In the genomic region with DNA sequence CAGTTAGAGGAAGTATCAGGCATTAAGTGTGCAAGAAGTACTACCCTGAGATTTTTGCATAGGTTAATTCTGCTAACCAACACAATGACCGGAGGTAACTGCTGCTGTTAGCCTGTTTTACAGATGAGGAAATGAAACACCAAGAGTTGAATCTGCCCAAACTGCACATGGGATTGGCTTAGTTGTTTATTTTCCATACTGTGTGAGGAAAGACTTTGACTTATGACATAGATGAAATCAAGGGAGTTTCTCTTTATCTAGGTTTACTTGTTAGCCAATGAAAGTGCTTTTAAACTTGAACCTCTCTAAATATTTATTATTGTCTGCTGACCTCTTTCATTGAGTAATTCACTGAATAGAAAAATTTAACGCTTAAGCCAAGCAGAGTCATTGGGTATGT, we compare ENCODE assay signal across 15 cellular contexts. TPM values are rescaled to one million over a fixed set of nuclear protein-coding genes. Genes with fewer than 3 reads are reported as not detected.
A peak's percentile ranks its signal among the peaks of the same experiment; 100 is the strongest.
DNase-seq lines count a peak whose midpoint lies in the region; ATAC-seq and TF ChIP-seq lines count a peak whose summit lies in the region.
"Had no signal": no experiment of that assay in that cellular context is flagged by ENCODE, and none has a peak within 500 bp of the region (broad histone marks: within the 10 kb centered on the region; RNA-seq: fewer than 3 reads in every experiment).

No MANE protein-coding gene starts in this region.

- intact Hi-C loops in upper lobe of right lung (cut with DNase I) (no loop called here), spleen (cut with DNase I; ENCODE audit: low total_unique reads) (no loop called here)

- H3K36me3 ChIP-seq in Karpas-422 (ENCODE audit: insufficient read depth, low read length): no peaks in the 10 kb centered on the region; the same call in 1 of the 2 replicates
- no peaks in the 10 kb centered on the region for H3K36me3 ChIP-seq in upper lobe of right lung
- no peaks in the 10 kb centered on the region for H3K36me3 ChIP-seq in spleen
- H3K36me3 ChIP-seq: gastroesophageal sphincter, suprapubic skin had no signal

- H3K9me3 ChIP-seq in Karpas-422 (ENCODE audit: low read length) (peaks cover 6% of the 10 kb centered on the region; the same call in 1 of the 2 replicates), upper lobe of right lung (no peaks in the 10 kb centered on the region), spleen (no peaks in the 10 kb centered on the region)
- H3K9me3 ChIP-seq: gastroesophageal sphincter, suprapubic skin had no signal

- H3K4me1 ChIP-seq in Karpas-422 (ENCODE audit: low read length) (peaks cover 67% of the 10 kb centered on the region), upper lobe of right lung (peaks cover 4% of the 10 kb centered on the region), spleen (peaks cover 0 to 8% (median 0%) of the 10 kb centered on the region in 6 donors)
- H3K4me1 ChIP-seq: suprapubic skin had no signal

- no peak for TF ChIP-seq CTCF in upper lobe of right lung (IDR thresholded peaks at IDR 0.05)
- no peak for TF ChIP-seq CTCF in spleen (IDR thresholded peaks at IDR 0.05 in 8 of 11, conservative IDR thresholded peaks at IDR 0.05 in 3 of 11)

- TF ChIP-seq POLR2A in spleen (IDR thresholded peaks at IDR 0.05): no peak

- ATAC-seq in HG02678 (IDR thresholded peaks at IDR 0.05; ENCODE audit: unreplicated experiment) (peak; percentile 91), upper lobe of right lung (peak; percentile 45)
- ATAC-seq: gastroesophageal sphincter, natural killer cell had no signal

- H3K4me2 ChIP-seq in Karpas-422 (ENCODE audit: low read depth, low read length, poor library complexity, severe bottlenecking): peak overlapping the region; percentile 36

- H3K9ac ChIP-seq in Karpas-422 (ENCODE audit: low read length): peak overlapping the region; percentile 1; the same call in 1 of the 2 replicates

- no peaks in the 10 kb centered on the region for H3K9me2 ChIP-seq in Karpas-422 (replicated peaks; ENCODE audit: insufficient read depth, low read length)

- 72 to 88% (median 78%) methylated on average over 2 of the region's 2 CpGs for WGBS in spleen, 5 donors

- no peaks in the 10 kb centered on the region for H4K20me1 ChIP-seq in Karpas-422 (ENCODE audit: insufficient read depth, low read depth, low read length)

- DNase-seq in NOMO-1 treated with DMSO at 0.1 percent for 48 hours (lab: John Stamatoyannopoulos, UW; ENCODE audit: unreplicated experiment) (peak; percentile 26), NOMO-1 (lab: John Stamatoyannopoulos, UW; ENCODE audit: unreplicated experiment in 2 of 2) (no peak), Karpas-422 (peak; percentile 88), upper lobe of right lung (no peak), DMS153 (lab: John Stamatoyannopoulos, UW) (no peak), spleen (no peak)
- DNase-seq in stimulated activated CD4-positive, alpha-beta T cell treated with anti-CD3 and anti-CD28 coated beads, Interleukin-2, amount 100 ng/mL, for 48 hours: no peak
- DNase-seq: 8988T; activated CD4-positive, alpha-beta T cell treated with anti-CD3 and anti-CD28 coated beads, Interleukin-2, amount 50 U/mL, for 1 hour; activated effector memory CD4-positive, alpha-beta T cell treated with Interleukin-2 at 50 U/mL for 16 hours; kidney; natural killer cell had no signal

- H3K4me3 ChIP-seq in Karpas-422 (ENCODE audit: low read length) (peak overlapping the region; percentile 1; the same call in 1 of the 2 replicates), upper lobe of right lung (no peak overlapping the region), spleen (no peak overlapping the region)
- H3K4me3 ChIP-seq: gastroesophageal sphincter, suprapubic skin had no signal

- H3K79me2 ChIP-seq in Karpas-422 (ENCODE audit: low read length): no peaks in the 10 kb centered on the region

- H3K27ac ChIP-seq in Karpas-422 (ENCODE audit: low read length) (peak overlapping the region; percentile 71), upper lobe of right lung (no peak overlapping the region), spleen (peak overlapping the region in 1 of 8 donors; percentile 3)
- H3K27ac ChIP-seq: gastroesophageal sphincter, suprapubic skin had no signal

- peak overlapping the region; percentile 59 for H2AFZ ChIP-seq in Karpas-422 (ENCODE audit: low read length)

- H3K27me3 ChIP-seq in Karpas-422 (ENCODE audit: low read length): no peaks in the 10 kb centered on the region
- no peaks in the 10 kb centered on the region for H3K27me3 ChIP-seq in upper lobe of right lung
- no peaks in the 10 kb centered on the region for H3K27me3 ChIP-seq in spleen (replicated peaks in 1 of 7)
- H3K27me3 ChIP-seq: gastroesophageal sphincter, suprapubic skin had no signal

RNA-seq across cellular contexts. Expression of gene GUCY1B1, which starts 10.3 kb away (rescaled TPM):
- 0.47 and 3.2 TPM in 2 replicates for total RNA-seq in Karpas-422 (2014; rRNA removed; shearing (Covaris generic); ENCODE audit: low replicate concordance)
- 21.9 TPM for total RNA-seq in upper lobe of right lung
- total RNA-seq in spleen: 10 to 100 TPM; 13.9 to 20.8 (median 16.8) TPM
- 1 to 10 TPM; 3.6 to 6.1 (median 5.8) TPM for polyA plus RNA-seq in spleen

Comparison
In these comparisons a context has a peak if more than half of its experiments do, and no peak if none do; other contexts are left out.
1. DNase-seq: peak in NOMO-1 treated with DMSO at 0.1 percent for 48 hours (single experiment) and Karpas-422 (single experiment); none in NOMO-1 (0 of 2), upper lobe of right lung (single experiment), DMS153 (single experiment), spleen (single experiment) and stimulated activated CD4-positive, alpha-beta T cell treated with anti-CD3 and anti-CD28 coated beads, Interleukin-2, amount 100 ng/mL, for 48 hours (0 of 2).